In genomic region chr17:45310380-45311324, GRCh38 we compare ENCODE assay signal across 11 cellular contexts. TPM values are rescaled to one million over a fixed set of nuclear protein-coding genes. Genes with fewer than 3 reads are reported as not detected.
DNase-seq lines count a peak whose midpoint lies in the region; ATAC-seq and TF ChIP-seq lines count a peak whose summit lies in the region.
"Had no signal": no experiment of that assay in that cellular context is flagged by ENCODE, and none has a peak within 500 bp of the region (broad histone marks: within the 10 kb centered on the region; RNA-seq: fewer than 3 reads in every experiment).

No MANE protein-coding gene starts in this region.

- TF ChIP-seq CTCF in RWPE2 (IDR thresholded peaks at IDR 0.05; ENCODE audit: poor library complexity, severe bottlenecking) (no peak), right atrium auricular region (IDR thresholded peaks at IDR 0.05) (no peak), testis (IDR thresholded peaks at IDR 0.05) (no peak), lower leg skin (IDR thresholded peaks at IDR 0.05) (no peak)

- peaks cover 27% of the 10 kb centered on the region for H3K36me3 ChIP-seq in RWPE2 (ENCODE audit: low read depth)
- H3K36me3 ChIP-seq in right atrium auricular region: no peaks in the 10 kb centered on the region
- H3K36me3 ChIP-seq in testis (ENCODE audit: low read depth, missing control alignments): no peaks in the 10 kb centered on the region

- no peak overlapping the region for H3K4me3 ChIP-seq in RWPE2 (ENCODE audit: severe bottlenecking)
- H3K4me3 ChIP-seq in right atrium auricular region: no peak overlapping the region
- H3K4me3 ChIP-seq in testis: no peak overlapping the region
- H3K4me3 ChIP-seq in lower leg skin (ENCODE audit: low read depth, poor library complexity, severe bottlenecking): no peak overlapping the region

- H3K36me3 Mint-ChIP-seq in activated CD4-positive, alpha-beta T cell treated with anti-CD3 and anti-CD28 coated beads for 36 hours (ENCODE audit: low read depth): peaks cover 87% of the 10 kb centered on the region

- H3K9me3 ChIP-seq in RWPE2 (ENCODE audit: severe bottlenecking) (no peaks in the 10 kb centered on the region), right atrium auricular region (no peaks in the 10 kb centered on the region), testis (no peaks in the 10 kb centered on the region)

- POLR2A ChIA-PET in activated CD4-positive, alpha-beta T cell treated with anti-CD3 and anti-CD28 coated beads for 36 hours (lab: Charles Lee): interaction anchor here (0.7 to 3.8 kb wide), 7 partner anchors 18 to 162 kb away, joined by 3 to 86 read pairs (median 9); partner anchors contain the start of genes FMNL1 and HEXIM1

- TF ChIP-seq POLR2A in testis (IDR thresholded peaks at IDR 0.05) (no peak), lower leg skin (IDR thresholded peaks at IDR 0.05) (no peak)

- intact Hi-C loops in activated CD4-positive, alpha-beta T cell treated with anti-CD3 and anti-CD28 coated beads for 36 hours (cut with DNase I, micrococcal nuclease): loop anchor here (5.0 to 10.0 kb wide), 3 partner anchors 33 to 884 kb away; partner anchors contain the start of gene KANSL1 (in 1 of the 2)
- intact Hi-C loops in testis (cut with DNase I; ENCODE audit: low total_unique reads) (no loop called here), lower leg skin (cut with DNase I; ENCODE audit: low total_unique reads) (no loop called here)

- no peak for DNase-seq in activated CD4-positive, alpha-beta T cell treated with anti-CD3 and anti-CD28 coated beads for 36 hours
- DNase-seq in activated CD4-positive, alpha-beta T cell treated with anti-CD3 and anti-CD28 coated beads, Interleukin-2, amount 50 U/mL, for 1 hour: no peak
- no peak for DNase-seq in RWPE2 (ENCODE audit: low spot score)
- no peak for DNase-seq in right atrium auricular region (ENCODE audit: low spot score)
- DNase-seq in testis: peak; percentile 59
- no peak for DNase-seq in amniotic stem cell (lab: John Stamatoyannopoulos, UW)
- no peak for DNase-seq in hypothalamus (lab: John Stamatoyannopoulos, UW)
- no peak for DNase-seq in lower leg skin (ENCODE audit: low spot score in 2 of 2)
- DNase-seq: NCI-H187 treated with DMSO at 0.1 percent for 48 hours had no signal

- H3K27ac ChIP-seq in RWPE2 (ENCODE audit: poor library complexity, severe bottlenecking): peak overlapping the region; percentile 98
- H3K27ac ChIP-seq in right atrium auricular region: peak overlapping the region; percentile 96 to 97
- H3K27ac ChIP-seq in testis: peak overlapping the region in 1 of 2 donors; percentile 31
- H3K27ac ChIP-seq: epithelial cell of prostate had no signal

- CTCF ChIA-PET in activated CD4-positive, alpha-beta T cell treated with anti-CD3 and anti-CD28 coated beads for 36 hours (lab: Charles Lee): interaction anchor here (1.2 to 3.5 kb wide), 10 partner anchors 8 to 175 kb away, joined by 3 to 28 read pairs (median 8); partner anchors contain the start of genes ACBD4 and HEXIM1

- H3K27me3 ChIP-seq in RWPE2 (ENCODE audit: insufficient read depth, poor library complexity, severe bottlenecking) (no peaks in the 10 kb centered on the region), right atrium auricular region (no peaks in the 10 kb centered on the region), testis (no peaks in the 10 kb centered on the region)

- peaks cover 68% of the 10 kb centered on the region for H3K4me1 ChIP-seq in RWPE2 (ENCODE audit: insufficient read depth, poor library complexity, severe bottlenecking)
- H3K4me1 ChIP-seq in right atrium auricular region: peaks cover 0 to 97% of the 10 kb centered on the region in 2 donors
- peaks cover 54% of the 10 kb centered on the region for H3K4me1 ChIP-seq in testis

- WGBS in testis, 2 donors: 32 to 38% methylated on average over 3 of the region's 3 CpGs
- 11 to 14% methylated on average over 3 of the region's 3 CpGs for WGBS in lower leg skin, 2 donors

- H3K4me1 Mint-ChIP-seq in activated CD4-positive, alpha-beta T cell treated with anti-CD3 and anti-CD28 coated beads for 36 hours: peaks cover 76% of the 10 kb centered on the region

- no peaks in the 10 kb centered on the region for H3K27me3 Mint-ChIP-seq in activated CD4-positive, alpha-beta T cell treated with anti-CD3 and anti-CD28 coated beads for 36 hours

- peak overlapping the region; percentile 91 for H3K4me3 Mint-ChIP-seq in activated CD4-positive, alpha-beta T cell treated with anti-CD3 and anti-CD28 coated beads for 36 hours

- ATAC-seq in activated CD4-positive, alpha-beta T cell treated with anti-CD3 and anti-CD28 coated beads for 36 hours: no peak
- no peak for ATAC-seq in RWPE2 (ENCODE audit: low read depth)

- peak overlapping the region; percentile 99 for H3K27ac Mint-ChIP-seq in activated CD4-positive, alpha-beta T cell treated with anti-CD3 and anti-CD28 coated beads for 36 hours

- H3K9me3 Mint-ChIP-seq in activated CD4-positive, alpha-beta T cell treated with anti-CD3 and anti-CD28 coated beads for 36 hours (ENCODE audit: low read depth): peaks cover 2% of the 10 kb centered on the region

RNA-seq across cellular contexts. Expression of gene MAP3K14, which starts 6.2 kb away (rescaled TPM):
- 10 to 100 TPM; 50.3 to 52.5 TPM for total RNA-seq in activated CD4-positive, alpha-beta T cell treated with anti-CD3 and anti-CD28 coated beads for 36 hours
- total RNA-seq in right atrium auricular region (10 to 100 TPM in 1 of 2 donors, 1 to 10 TPM in 1; 8.2 to 10.6 TPM), testis (10 to 100 TPM; 12.4 to 14.6 TPM), lower leg skin (10 to 100 TPM in 3 of 4 donors, 1 to 10 TPM in 1; 8.1 to 13.0 (median 11.0) TPM)
- 24.9 TPM for polyA plus RNA-seq in testis (ENCODE audit: insufficient read depth, low read depth, low replicate concordance)

RNA-seq across cellular contexts. Expression of gene SPATA32, which starts 48.8 kb away (rescaled TPM):
- under 1 TPM; 0.21 to 0.25 TPM for total RNA-seq in activated CD4-positive, alpha-beta T cell treated with anti-CD3 and anti-CD28 coated beads for 36 hours
- total RNA-seq in right atrium auricular region (not detected), testis (10 to 100 TPM; 15.5 to 47.4 TPM), lower leg skin (not detected)
- 72.0 TPM for polyA plus RNA-seq in testis (ENCODE audit: insufficient read depth, low read depth, low replicate concordance)
- total RNA-seq: Daoy had no signal

Comparison
In these comparisons a context has a peak if more than half of its experiments do, and no peak if none do; other contexts are left out.
1. RNA of gene SPATA32, which starts 48.8 kb away (total RNA-seq): 15.5 to 47.4 TPM in testis; 0.21 to 0.25 TPM in activated CD4-positive, alpha-beta T cell treated with anti-CD3 and anti-CD28 coated beads for 36 hours, not detected in right atrium auricular region and not detected in lower leg skin; every median in the first group is over 10 times any median in the second.
2. intact Hi-C loops: an anchor here in activated CD4-positive, alpha-beta T cell treated with anti-CD3 and anti-CD28 coated beads for 36 hours (5.0 to 10.0 kb wide); none called in testis and lower leg skin.